ENCODE assay signal across 9 cellular contexts in the genomic region with DNA sequence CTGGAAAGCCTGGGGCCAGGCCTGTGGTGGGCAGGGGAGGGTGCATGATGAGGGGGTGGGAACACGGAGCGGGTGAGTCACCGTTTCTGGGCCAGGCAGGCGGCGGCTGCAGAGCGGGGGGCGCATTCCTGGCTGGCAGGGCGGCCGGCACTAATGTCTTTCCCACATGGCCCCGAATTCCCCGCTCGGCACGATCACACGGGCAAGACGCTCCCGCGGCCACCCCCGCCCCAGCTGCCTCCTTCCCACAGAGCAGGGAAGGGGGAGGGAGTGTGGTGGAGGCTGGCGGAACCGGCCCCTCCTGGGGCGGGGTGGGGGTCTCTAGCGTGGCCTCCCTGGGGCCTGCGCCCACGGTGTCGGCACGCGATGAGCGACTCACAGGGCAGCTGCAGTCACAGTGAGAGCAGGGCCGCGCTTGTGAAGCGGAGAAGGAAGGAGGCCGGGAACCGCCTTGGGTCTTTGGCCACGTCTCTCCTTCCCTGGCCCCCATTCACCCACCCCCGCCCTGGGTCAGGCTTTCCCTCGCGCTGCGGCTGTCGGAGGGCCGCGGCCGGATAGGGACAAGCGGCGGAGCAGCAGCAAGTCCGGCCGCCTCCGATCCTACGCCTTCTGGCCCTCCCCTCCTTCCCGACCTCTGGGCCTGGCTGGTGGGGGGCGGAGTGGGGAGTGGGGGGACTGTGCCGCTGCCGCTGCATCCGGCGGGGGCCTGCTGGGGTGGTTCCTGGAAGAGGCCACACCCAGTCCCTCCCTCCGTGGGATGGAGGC. TPM values are rescaled to one million over a fixed set of nuclear protein-coding genes. Genes with fewer than 3 reads are reported as not detected.
DNase-seq lines count a peak whose midpoint lies in the region; ATAC-seq and TF ChIP-seq lines count a peak whose summit lies in the region.
"Had no signal": no experiment of that assay in that cellular context is flagged by ENCODE, and none has a peak within 500 bp of the region (broad histone marks: within the 10 kb centered on the region; RNA-seq: fewer than 3 reads in every experiment).

No MANE protein-coding gene starts in this region.

- H3K4me3 Mint-ChIP-seq in MCF 10A (ENCODE audit: unreplicated experiment): no peak overlapping the region

- no peaks in the 10 kb centered on the region for H3K27me3 ChIP-seq in breast epithelium
- peaks cover 10% of the 10 kb centered on the region for H3K27me3 ChIP-seq in colonic mucosa
- H3K27me3 ChIP-seq in left lung: peaks cover 0 to 59% of the 10 kb centered on the region in 2 donors

- TF ChIP-seq CTCF in breast epithelium (IDR thresholded peaks at IDR 0.05) (no peak), MCF 10A (IDR thresholded peaks at IDR 0.05; ENCODE audit: unreplicated experiment) (no peak), colonic mucosa (IDR thresholded peaks at IDR 0.05) (no peak), left lung (IDR thresholded peaks at IDR 0.05) (no peak)

- no TSS peak for BruUV-seq in MCF 10A (replicated peaks; lab: Mats Ljungman, UMichigan)

- H3K27ac ChIP-seq in breast epithelium (peak overlapping the region; percentile 84 to 96), colonic mucosa (peak overlapping the region; percentile 68), left lung (peak overlapping the region; percentile 51 to 76)
- H3K27ac ChIP-seq: epithelial cell of prostate had no signal

- TF ChIP-seq POLR2A in breast epithelium (IDR thresholded peaks at IDR 0.05): no peak

- intact Hi-C loops in breast epithelium (cut with DNase I; ENCODE audit: low total_unique reads) (loop anchor here (5.0 to 10.0 kb wide), 2 partner anchors 52 to 1025 kb away; partner anchors contain the start of gene CXXC5), MCF 10A (cut with micrococcal nuclease) (loop anchor here (10.0 kb wide), 1 partner anchor 68 kb away; no protein-coding TSS in a partner anchor), colonic mucosa (cut with DNase I) (no loop called here), left lung (cut with DNase I) (loop anchor here in 1 of 2 donors (10.0 kb wide), 1 partner anchor 62 kb away; no protein-coding TSS in a partner anchor)

- H3K36me3 Mint-ChIP-seq in MCF 10A (ENCODE audit: insufficient read depth, unreplicated experiment): no peaks in the 10 kb centered on the region

- H3K4me3 ChIP-seq in breast epithelium: peak overlapping the region; percentile 41 to 71 (median 53)
- peak overlapping the region; percentile 24 for H3K4me3 ChIP-seq in colonic mucosa
- H3K4me3 ChIP-seq in left lung: peak overlapping the region; percentile 21 to 23

- H3K36me3 ChIP-seq in breast epithelium (no peaks in the 10 kb centered on the region), colonic mucosa (no peaks in the 10 kb centered on the region), left lung (no peaks in the 10 kb centered on the region)

- no peaks in the 10 kb centered on the region for H3K4me1 Mint-ChIP-seq in MCF 10A (ENCODE audit: insufficient read depth, unreplicated experiment)

- ATAC-seq in SK-N-SH treated with all-trans-retinoic acid at 6 μM for 48 hours: peak; percentile 76
- ATAC-seq in left lung: peak; percentile 74
- peak; percentile 47 for ATAC-seq in stimulated activated naive CD8-positive, alpha-beta T cell treated with anti-CD3 and anti-CD28 coated beads, Interleukin-15, Interleukin-2, amounts not matched to agents 100 U/mL and 50 U/mL, for 24 hours
- ATAC-seq in GM21825 (IDR thresholded peaks at IDR 0.05; ENCODE audit: unreplicated experiment): no peak
- no peak for ATAC-seq in HG02678 (IDR thresholded peaks at IDR 0.05; ENCODE audit: unreplicated experiment)

- peaks cover 0 to 9% of the 10 kb centered on the region in 2 donors for H3K4me1 ChIP-seq in breast epithelium
- H3K4me1 ChIP-seq in colonic mucosa: peaks cover 14% of the 10 kb centered on the region
- peaks cover 23 to 28% of the 10 kb centered on the region in 2 donors for H3K4me1 ChIP-seq in left lung

- no peaks in the 10 kb centered on the region for H3K9me3 Mint-ChIP-seq in MCF 10A (ENCODE audit: unreplicated experiment)

- DNase-seq in breast epithelium (ENCODE audit: low spot score in 2 of 2) (peak in 1 of 2 donors; percentile 57), MCF 10A (ENCODE audit: unreplicated experiment) (no peak), colonic mucosa (peak; percentile 66), left lung (peak; percentile 70 to 84)
- peak; percentile 46 for DNase-seq in stimulated activated naive CD8-positive, alpha-beta T cell treated with anti-CD3 and anti-CD28 coated beads, Interleukin-15, Interleukin-2, amounts not matched to agents 100 U/mL and 50 U/mL, for 24 hours

- POLR2A ChIA-PET in MCF 10A (lab: Yijun Ruan, JAX): no interaction called here

- no peak overlapping the region for H3K27ac Mint-ChIP-seq in MCF 10A (ENCODE audit: low read depth, unreplicated experiment)

- H3K9me3 ChIP-seq in breast epithelium (no peaks in the 10 kb centered on the region), colonic mucosa (no peaks in the 10 kb centered on the region), left lung (no peaks in the 10 kb centered on the region)

- no peaks in the 10 kb centered on the region for H3K27me3 Mint-ChIP-seq in MCF 10A (ENCODE audit: insufficient read depth, unreplicated experiment)

- peak overlapping the region; percentile 16 to 75 for H3K9ac ChIP-seq in colonic mucosa (ENCODE audit: low read depth in 2 of 2, low read length in 2 of 2)

- CTCF ChIA-PET in MCF 10A (lab: Yijun Ruan, JAX): interaction anchor here (1.0 to 11.5 kb wide), 3 partner anchors 8 to 69 kb away, joined by 3 to 321 read pairs (median 5); no protein-coding TSS in a partner anchor

TF ChIP-seq in SK-N-SH treated with all-trans-retinoic acid at 6 μM for 48 hours, 23 proteins besides CTCF, POLR2A, EP300 and RAD21:
- TF ChIP-seq PATZ1 (CRISPR knock-in tag; IDR thresholded peaks at IDR 0.05; ENCODE audit: borderline replicate concordance) (peak; percentile 73; the same call in 1 of the 2 replicates), GLIS3 (CRISPR knock-in tag; IDR thresholded peaks at IDR 0.05) (peak; percentile 61; the same call in 1 of the 2 replicates), TOX (CRISPR knock-in tag; IDR thresholded peaks at IDR 0.05; ENCODE audit: borderline replicate concordance) (no peak), ISL1 (CRISPR knock-in tag; IDR thresholded peaks at IDR 0.05) (0 out of 2 replicates have a peak, but pooled peaks have one; percentile 14), CSDC2 (CRISPR knock-in tag; IDR thresholded peaks at IDR 0.05) (peak; percentile 41; the same call in 1 of the 2 replicates)

RNA-seq across cellular contexts. Expression of gene CXXC5, which starts 48.9 kb away (rescaled TPM):
- total RNA-seq in breast epithelium (10 to 100 TPM; 33.9 to 66.9 (median 38.3) TPM), MCF 10A (2022) (7.8 and 10.9 TPM in 2 replicates), colonic mucosa (10 to 100 TPM; 32.3 to 40.4 TPM), left lung (10 to 100 TPM; 24.5 to 29.6 TPM)

Comparison
In these comparisons a context has a peak if more than half of its experiments do, and no peak if none do; other contexts are left out.
1. ATAC-seq: peak in SK-N-SH treated with all-trans-retinoic acid at 6 μM for 48 hours (single experiment), left lung (single experiment) and stimulated activated naive CD8-positive, alpha-beta T cell treated with anti-CD3 and anti-CD28 coated beads, Interleukin-15, Interleukin-2, amounts not matched to agents 100 U/mL and 50 U/mL, for 24 hours (single experiment); none in GM21825 (single experiment) and HG02678 (single experiment).
2. Peak in every context shown above with its lines, with median percentiles within 50 percentile points of each other: H3K27ac ChIP-seq and H3K4me3 ChIP-seq.